Comparison of ENCODE assay signal across 1 cellular context in the genomic region with DNA sequence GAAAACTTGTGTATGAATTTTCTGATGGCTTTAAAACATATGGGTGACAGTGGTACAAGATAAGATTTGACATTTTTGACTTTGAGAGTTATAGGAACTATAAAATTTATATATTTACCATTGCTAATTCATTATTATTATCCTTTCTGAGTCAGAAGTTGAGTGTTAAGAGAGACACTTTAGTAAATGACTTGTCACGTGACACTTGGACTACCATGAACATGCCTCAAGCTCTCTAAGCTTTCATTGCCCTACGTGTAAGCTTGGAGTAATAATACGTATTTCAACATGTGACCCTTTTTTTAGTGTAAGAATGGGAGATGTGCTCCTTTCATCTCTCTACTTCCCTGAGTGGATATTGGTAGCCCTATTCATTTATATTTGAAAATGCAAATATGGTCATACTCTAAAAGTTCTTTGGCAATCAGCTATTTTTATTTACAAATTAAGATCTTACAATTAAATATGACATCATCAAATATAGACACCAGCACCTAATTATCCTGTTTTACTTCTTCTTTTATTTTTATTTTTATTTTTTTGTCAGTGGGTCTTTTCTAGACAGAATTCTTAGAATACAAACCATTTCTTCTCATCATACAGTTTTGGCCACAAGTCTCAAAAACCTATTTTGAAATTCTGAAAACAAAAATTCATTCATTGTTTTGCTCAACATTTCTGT.
A peak's percentile ranks its signal among the peaks of the same experiment; 100 is the strongest.
TF ChIP-seq lines count a peak whose summit lies in the region.

No MANE protein-coding gene starts in this region.

TF ChIP-seq in HepG2, 621 proteins besides CTCF, POLR2A, EP300 and RAD21 (continued from another document):
- TF ChIP-seq USF2 (IDR thresholded peaks at IDR 0.05; ENCODE audit: low read depth, low read length) (peak; percentile 55; the same call in 1 of the 2 replicates), USF2 (CRISPR knock-in tag; IDR thresholded peaks at IDR 0.05; ENCODE audit: borderline replicate concordance) (no peak), GFI1 (CRISPR knock-in tag; IDR thresholded peaks at IDR 0.05; ENCODE audit: borderline replicate concordance) (no peak), NFIC (IDR thresholded peaks at IDR 0.05; ENCODE audit: low read length) (no peak), ATF7 (IDR thresholded peaks at IDR 0.05) (peak; percentile 90), ATF7 (CRISPR knock-in tag; IDR thresholded peaks at IDR 0.05) (no peak), RFX3 (CRISPR knock-in tag; IDR thresholded peaks at IDR 0.05) (no peak), MAX (IDR thresholded peaks at IDR 0.05) (no peak), ESRRA (CRISPR knock-in tag; IDR thresholded peaks at IDR 0.05; ENCODE audit: low read depth) (no peak), RAD51 (IDR thresholded peaks at IDR 0.05; ENCODE audit: borderline replicate concordance) (peak; percentile 64; the same call in 1 of the 2 replicates), ZNF207 (IDR thresholded peaks at IDR 0.05; ENCODE audit: borderline replicate concordance) (no peak)
- TF ChIP-seq, protein P1, sequence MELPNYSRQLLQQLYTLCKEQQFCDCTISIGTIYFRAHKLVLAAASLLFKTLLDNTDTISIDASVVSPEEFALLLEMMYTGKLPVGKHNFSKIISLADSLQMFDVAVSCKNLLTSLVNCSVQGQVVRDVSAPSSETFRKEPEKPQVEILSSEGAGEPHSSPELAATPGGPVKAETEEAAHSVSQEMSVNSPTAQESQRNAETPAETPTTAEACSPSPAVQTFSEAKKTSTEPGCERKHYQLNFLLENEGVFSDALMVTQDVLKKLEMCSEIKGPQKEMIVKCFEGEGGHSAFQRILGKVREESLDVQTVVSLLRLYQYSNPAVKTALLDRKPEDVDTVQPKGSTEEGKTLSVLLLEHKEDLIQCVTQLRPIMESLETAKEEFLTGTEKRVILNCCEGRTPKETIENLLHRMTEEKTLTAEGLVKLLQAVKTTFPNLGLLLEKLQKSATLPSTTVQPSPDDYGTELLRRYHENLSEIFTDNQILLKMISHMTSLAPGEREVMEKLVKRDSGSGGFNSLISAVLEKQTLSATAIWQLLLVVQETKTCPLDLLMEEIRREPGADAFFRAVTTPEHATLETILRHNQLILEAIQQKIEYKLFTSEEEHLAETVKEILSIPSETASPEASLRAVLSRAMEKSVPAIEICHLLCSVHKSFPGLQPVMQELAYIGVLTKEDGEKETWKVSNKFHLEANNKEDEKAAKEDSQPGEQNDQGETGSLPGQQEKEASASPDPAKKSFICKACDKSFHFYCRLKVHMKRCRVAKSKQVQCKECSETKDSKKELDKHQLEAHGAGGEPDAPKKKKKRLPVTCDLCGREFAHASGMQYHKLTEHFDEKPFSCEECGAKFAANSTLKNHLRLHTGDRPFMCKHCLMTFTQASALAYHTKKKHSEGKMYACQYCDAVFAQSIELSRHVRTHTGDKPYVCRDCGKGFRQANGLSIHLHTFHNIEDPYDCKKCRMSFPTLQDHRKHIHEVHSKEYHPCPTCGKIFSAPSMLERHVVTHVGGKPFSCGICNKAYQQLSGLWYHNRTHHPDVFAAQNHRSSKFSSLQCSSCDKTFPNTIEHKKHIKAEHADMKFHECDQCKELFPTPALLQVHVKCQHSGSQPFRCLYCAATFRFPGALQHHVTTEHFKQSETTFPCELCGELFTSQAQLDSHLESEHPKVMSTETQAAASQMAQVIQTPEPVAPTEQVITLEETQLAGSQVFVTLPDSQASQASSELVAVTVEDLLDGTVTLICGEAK (IDR thresholded peaks at IDR 0.05) = no peak
- TF ChIP-seq, protein P1 (CRISPR knock-in tag; IDR thresholded peaks at IDR 0.05) = no peak
